13 cellular contexts compared by ENCODE assay signal in the genomic region with DNA sequence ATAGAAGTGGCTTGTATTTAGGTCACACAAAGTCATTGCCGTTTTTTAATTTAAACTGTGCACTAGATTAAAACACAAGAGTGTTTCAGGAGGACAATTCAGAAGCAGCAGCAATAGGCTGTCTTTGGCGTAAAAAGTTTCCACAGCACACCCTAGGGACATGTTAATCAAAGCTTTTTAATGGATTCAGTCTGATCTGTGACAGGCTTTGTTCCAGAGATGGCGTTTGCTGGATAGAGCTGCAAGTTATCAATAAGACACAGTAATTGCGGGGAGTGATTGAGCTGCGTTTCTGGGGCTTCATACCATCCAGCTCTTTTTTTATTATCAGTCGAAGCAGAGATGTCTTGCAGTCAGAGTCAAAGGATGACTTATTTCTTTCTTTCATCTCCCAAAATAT.
"Had no signal": no experiment of that assay in that cellular context is flagged by ENCODE, and none has a peak within 500 bp of the region (broad histone marks: within the 10 kb centered on the region; RNA-seq: fewer than 3 reads in every experiment).

No MANE protein-coding gene starts in this region.

- H3K4me3 Mint-ChIP-seq: activated CD8-positive, alpha-beta T cell treated with anti-CD3 and anti-CD28 coated beads, Interleukin-2, amount 10 ng/mL, durations not matched to agents 7 days and 5 days; activated T-helper 1 cell treated with anti-CD3 and anti-CD28 coated beads, Interleukin-12 subunit alpha, Interleukin-12 subunit beta, Interleukin-2, Interleukin-4 antibody, amounts not matched to agents 30 ng/mL and 10 ng/mL and 1 ng/mL, durations not matched to agents 14 hours and 24 hours and 36 hours had no signal

- H3K9me3 Mint-ChIP-seq: activated T-helper 1 cell treated with anti-CD3 and anti-CD28 coated beads, Interleukin-12 subunit alpha, Interleukin-12 subunit beta, Interleukin-2, Interleukin-4 antibody, amounts not matched to agents 30 ng/mL and 10 ng/mL and 1 ng/mL, durations not matched to agents 14 hours and 24 hours and 36 hours had no signal

- H3K9me3 ChIP-seq: heart right ventricle, neutrophil, right atrium auricular region had no signal

- H3K36me3 ChIP-seq: heart right ventricle, neutrophil, right atrium auricular region had no signal

- DNase-seq: activated CD4-positive, alpha-beta T cell treated with anti-CD3 and anti-CD28 coated beads for 4 hours; activated CD8-positive, alpha-beta memory T cell treated with anti-CD3 and anti-CD28 coated beads, Interleukin-2, amount 50 U/mL, for 48 hours; activated CD8-positive, alpha-beta T cell treated with anti-CD3 and anti-CD28 coated beads, Interleukin-2, amount 10 ng/mL, durations not matched to agents 7 days and 5 days; activated naive CD4-positive, alpha-beta T cell; aorta; foreskin melanocyte; heart right ventricle had no signal

- H3K27ac Mint-ChIP-seq: activated CD8-positive, alpha-beta T cell treated with anti-CD3 and anti-CD28 coated beads, Interleukin-2, amount 10 ng/mL, durations not matched to agents 7 days and 5 days; activated T-helper 1 cell treated with anti-CD3 and anti-CD28 coated beads, Interleukin-12 subunit alpha, Interleukin-12 subunit beta, Interleukin-2, Interleukin-4 antibody, amounts not matched to agents 30 ng/mL and 10 ng/mL and 1 ng/mL, durations not matched to agents 14 hours and 24 hours and 36 hours had no signal

- FAIRE-seq: endothelial cell of umbilical vein, keratinocyte had no signal

- H3K27me3 ChIP-seq: heart right ventricle, neutrophil, right atrium auricular region had no signal

- H3K4me3 ChIP-seq: heart right ventricle, right atrium auricular region, skin epidermis had no signal

- H3K27ac ChIP-seq: heart right ventricle, neutrophil, right atrium auricular region, skin epidermis had no signal
